ENCODE assay signal across 1 cellular context in genomic region chr4:6974138-6974848, GRCh38.
A peak's percentile ranks its signal among the peaks of the same experiment; 100 is the strongest.
TF ChIP-seq lines count a peak whose summit lies in the region.

No MANE protein-coding gene starts in this region.

TF ChIP-seq in HepG2, 621 proteins besides CTCF, POLR2A, EP300 and RAD21 (continued from another document):
- TF ChIP-seq, protein P1, sequence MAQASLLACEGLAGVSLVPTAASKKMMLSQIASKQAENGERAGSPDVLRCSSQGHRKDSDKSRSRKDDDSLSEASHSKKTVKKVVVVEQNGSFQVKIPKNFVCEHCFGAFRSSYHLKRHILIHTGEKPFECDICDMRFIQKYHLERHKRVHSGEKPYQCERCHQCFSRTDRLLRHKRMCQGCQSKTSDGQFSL (CRISPR knock-in tag; IDR thresholded peaks at IDR 0.05): no peak
- TF ChIP-seq ATF3 (CRISPR knock-in tag; IDR thresholded peaks at IDR 0.05) (no peak), PCBP1 (IDR thresholded peaks at IDR 0.05; ENCODE audit: borderline replicate concordance, low read depth, low read length) (no peak), ZNF33A (CRISPR knock-in tag; IDR thresholded peaks at IDR 0.05; ENCODE audit: borderline replicate concordance) (no peak), KDM2A (CRISPR knock-in tag; IDR thresholded peaks at IDR 0.05; ENCODE audit: borderline replicate concordance, low read depth) (peak; percentile 37; the same call in 1 of the 2 replicates), ZNF605 (CRISPR knock-in tag; IDR thresholded peaks at IDR 0.05) (no peak), TRIM24 (CRISPR knock-in tag; IDR thresholded peaks at IDR 0.05) (no peak), FOSL1 (CRISPR knock-in tag; IDR thresholded peaks at IDR 0.05; ENCODE audit: borderline replicate concordance) (no peak), THAP8 (CRISPR knock-in tag; IDR thresholded peaks at IDR 0.05; ENCODE audit: borderline replicate concordance) (no peak), ZNF264 (CRISPR knock-in tag; IDR thresholded peaks at IDR 0.05) (no peak), SAFB2 (CRISPR knock-in tag; IDR thresholded peaks at IDR 0.05; ENCODE audit: borderline replicate concordance, low read depth) (no peak), CREB1 (IDR thresholded peaks at IDR 0.05) (no peak), CREB1 (CRISPR knock-in tag; IDR thresholded peaks at IDR 0.05) (no peak), CEBPB (IDR thresholded peaks at IDR 0.05; ENCODE audit: borderline replicate concordance, low read depth, low read length) (no peak), ZNF790 (CRISPR knock-in tag; IDR thresholded peaks at IDR 0.05; ENCODE audit: borderline replicate concordance) (no peak), ERF (CRISPR knock-in tag; IDR thresholded peaks at IDR 0.05) (peak; percentile 66; the same call in 1 of the 2 replicates), SOX13 (IDR thresholded peaks at IDR 0.05) (no peak), SOX13 (CRISPR knock-in tag; conservative IDR thresholded peaks at IDR 0.05 in 1 of 2, IDR thresholded peaks at IDR 0.05 in 1 of 2) (0 out of 4 replicates have a peak, but pooled peaks of 1 of the 2 experiments have one; percentile 12), TCF7 (IDR thresholded peaks at IDR 0.05; ENCODE audit: low read depth) (peak; percentile 76; the same call in 1 of the 2 replicates), ATRX (CRISPR knock-in tag; IDR thresholded peaks at IDR 0.05; ENCODE audit: borderline replicate concordance) (no peak), DDIT3 (CRISPR knock-in tag; IDR thresholded peaks at IDR 0.05) (no peak), ZSCAN20 (CRISPR knock-in tag; IDR thresholded peaks at IDR 0.05; ENCODE audit: borderline replicate concordance) (no peak), ZNF207 (IDR thresholded peaks at IDR 0.05; ENCODE audit: borderline replicate concordance) (no peak), SP1 (IDR thresholded peaks at IDR 0.05) (no peak), SP1 (CRISPR knock-in tag; IDR thresholded peaks at IDR 0.05) (peak; percentile 19; the same call in 1 of the 2 replicates), CENPT (CRISPR knock-in tag; IDR thresholded peaks at IDR 0.05; ENCODE audit: low read depth) (no peak), TOE1 (CRISPR knock-in tag; IDR thresholded peaks at IDR 0.05) (0 out of 2 replicates have a peak, but pooled peaks have one; percentile 51), ZBTB7B (CRISPR knock-in tag; IDR thresholded peaks at IDR 0.05) (no peak)
- TF ChIP-seq, protein P2, sequence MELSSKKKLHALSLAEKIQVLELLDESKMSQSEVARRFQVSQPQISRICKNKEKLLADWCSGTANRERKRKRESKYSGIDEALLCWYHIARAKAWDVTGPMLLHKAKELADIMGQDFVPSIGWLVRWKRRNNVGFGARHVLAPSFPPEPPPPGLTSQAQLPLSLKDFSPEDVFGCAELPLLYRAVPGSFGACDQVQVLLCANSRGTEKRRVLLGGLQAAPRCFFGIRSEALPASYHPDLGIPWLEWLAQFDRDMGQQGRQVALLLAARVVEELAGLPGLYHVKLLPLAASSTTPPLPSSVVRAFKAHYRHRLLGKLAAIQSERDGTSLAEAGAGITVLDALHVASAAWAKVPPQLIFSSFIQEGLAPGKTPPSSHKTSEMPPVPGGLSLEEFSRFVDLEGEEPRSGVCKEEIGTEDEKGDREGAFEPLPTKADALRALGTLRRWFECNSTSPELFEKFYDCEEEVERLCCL (CRISPR knock-in tag; IDR thresholded peaks at IDR 0.05; ENCODE audit: borderline replicate concordance): no peak
- TF ChIP-seq, protein P3, sequence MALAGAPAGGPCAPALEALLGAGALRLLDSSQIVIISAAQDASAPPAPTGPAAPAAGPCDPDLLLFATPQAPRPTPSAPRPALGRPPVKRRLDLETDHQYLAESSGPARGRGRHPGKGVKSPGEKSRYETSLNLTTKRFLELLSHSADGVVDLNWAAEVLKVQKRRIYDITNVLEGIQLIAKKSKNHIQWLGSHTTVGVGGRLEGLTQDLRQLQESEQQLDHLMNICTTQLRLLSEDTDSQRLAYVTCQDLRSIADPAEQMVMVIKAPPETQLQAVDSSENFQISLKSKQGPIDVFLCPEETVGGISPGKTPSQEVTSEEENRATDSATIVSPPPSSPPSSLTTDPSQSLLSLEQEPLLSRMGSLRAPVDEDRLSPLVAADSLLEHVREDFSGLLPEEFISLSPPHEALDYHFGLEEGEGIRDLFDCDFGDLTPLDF (CRISPR knock-in tag; IDR thresholded peaks at IDR 0.05): no peak
